In the genomic region with DNA sequence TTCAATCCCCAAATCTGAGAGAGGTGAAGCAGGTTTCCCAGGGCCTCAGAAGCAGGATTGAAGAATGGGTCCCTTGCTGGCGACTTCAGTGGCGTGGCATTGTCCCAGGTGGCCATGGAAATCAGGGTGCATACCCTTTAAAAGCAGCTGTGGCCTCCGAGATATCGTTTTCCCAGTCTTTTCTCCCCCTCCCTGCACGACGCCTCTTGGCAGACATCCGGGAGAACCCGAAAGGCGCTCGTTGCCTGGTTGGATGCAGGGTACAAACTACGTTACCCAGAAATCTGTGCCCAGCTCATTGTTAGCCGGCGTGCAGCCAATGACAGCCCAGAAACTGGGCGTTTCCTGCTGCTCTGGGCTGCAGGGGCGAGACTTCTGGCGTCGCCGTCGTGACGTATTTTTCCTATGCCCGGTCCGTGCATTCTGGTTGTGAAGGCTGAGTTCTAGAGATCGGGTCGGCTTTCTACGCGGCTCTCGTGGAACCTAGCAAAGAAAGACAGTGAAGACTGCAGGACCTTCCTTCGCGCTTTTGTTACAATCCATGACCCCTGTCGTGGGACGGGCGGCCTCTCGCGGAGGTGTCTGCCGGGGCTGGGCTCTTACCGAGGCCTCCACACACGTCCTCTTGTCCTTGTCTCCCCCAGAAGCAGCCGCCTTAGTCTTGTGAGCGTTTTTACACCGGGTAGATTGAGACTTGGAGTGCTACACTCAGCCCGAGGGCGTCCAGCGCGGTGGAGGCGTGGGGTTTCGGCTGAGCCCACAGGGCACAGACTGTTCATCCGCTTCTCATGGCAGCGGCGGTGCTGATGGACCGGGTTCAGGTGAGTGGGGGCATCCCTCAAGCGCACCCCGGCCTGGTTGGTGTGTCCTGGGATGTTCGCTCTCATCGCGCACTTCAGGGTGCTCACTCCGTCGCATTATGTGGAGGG, we compare ENCODE assay signal across 8 cellular contexts. TPM values are rescaled to one million over a fixed set of nuclear protein-coding genes. Genes with fewer than 3 reads are reported as not detected.
A peak's percentile ranks its signal among the peaks of the same experiment; 100 is the strongest.
DNase-seq lines count a peak whose midpoint lies in the region; ATAC-seq and TF ChIP-seq lines count a peak whose summit lies in the region.

A gene (plus strand): TSS at position 395 of the 929 bp plus-strand sequence. CDS start 394 bp downstream, at position 789.

- peak within 1 kb of the TSS; percentile 11 for H3K14ac ChIP-seq in neuronal stem cell (ENCODE audit: low read length)

- no peak within 1 kb of the TSS for H3K4ac ChIP-seq in neuronal stem cell (ENCODE audit: low read length)

- DNase-seq in ELF-1 (ENCODE audit: low read depth, low spot score): peak; percentile 95
- DNase-seq in GOT3 (lab: John Stamatoyannopoulos, UW): peak; percentile 67
- DNase-seq in LNCaP clone FGC (ENCODE audit: low read depth): peak; percentile 89
- DNase-seq in SHP77 (lab: John Stamatoyannopoulos, UW): peak; percentile 91 to 93
- peak; percentile 50 to 66 (median 60) for DNase-seq in activated naive CD4-positive, alpha-beta T cell (lab: John Stamatoyannopoulos, UW)
- DNase-seq in neuronal stem cell (ENCODE audit: low spot score): peak; percentile 90

- H2BK120ac ChIP-seq in neuronal stem cell (ENCODE audit: low read depth, low read length): no peak within 1 kb of the TSS

- no peak for TF ChIP-seq EP300 in gastroesophageal sphincter (IDR thresholded peaks at IDR 0.05)

- H3K4me2 ChIP-seq in neuronal stem cell (ENCODE audit: insufficient read depth, low read length, poor library complexity, severe bottlenecking): peak within 1 kb of the TSS; percentile 97

- H3K27ac ChIP-seq in gastroesophageal sphincter: peak within 1 kb of the TSS; percentile 39 to 89 (median 86)
- H3K27ac ChIP-seq in neuronal stem cell (replicated peaks; ENCODE audit: low read length): no peak within 1 kb of the TSS
- peak within 1 kb of the TSS; percentile 62 for H3K27ac ChIP-seq in subcutaneous abdominal adipose tissue (ENCODE audit: low read depth, low read length)

- TF ChIP-seq POLR2A in gastroesophageal sphincter (IDR thresholded peaks at IDR 0.05): peak in 1 of 2 donors; percentile 15

- H2BK5ac ChIP-seq in neuronal stem cell (ENCODE audit: low read length): no peak within 1 kb of the TSS

- H3K4me1 ChIP-seq in gastroesophageal sphincter (peaks cover 0 to 34% (median 9%) of the 10 kb centered on the region in 3 donors), neuronal stem cell (ENCODE audit: control insufficient read depth in 2 of 2, insufficient read depth in 1 of 2, low read depth in 1 of 2, low read length in 2 of 2) (peaks cover 0 to 5% of the 10 kb centered on the region in 2 donors), subcutaneous abdominal adipose tissue (ENCODE audit: control insufficient read depth in 5 of 5, insufficient read depth in 5 of 5, low read length in 5 of 5) (peaks cover 3 to 29% (median 27%) of the 10 kb centered on the region in 5 donors)

- TF ChIP-seq CTCF in LNCaP clone FGC (IDR thresholded peaks at IDR 0.05; ENCODE audit: control insufficient read depth, extremely low read depth, insufficient read depth): no peak
- peak in 1 of 4 experiments; percentile 7 for TF ChIP-seq CTCF in gastroesophageal sphincter (IDR thresholded peaks at IDR 0.05)

- H4K8ac ChIP-seq in neuronal stem cell (ENCODE audit: low read depth, low read length): peak within 1 kb of the TSS; percentile 19

- H3K9ac ChIP-seq in neuronal stem cell (ENCODE audit: low read depth, low read length, poor library complexity) (peak within 1 kb of the TSS; percentile 97), subcutaneous abdominal adipose tissue (ENCODE audit: low read length in 5 of 5) (peak within 1 kb of the TSS; percentile 86 to 99 (median 95))

- 0% methylated on average over 4 of the region's 57 CpGs for WGBS in gastroesophageal sphincter (ENCODE audit: low coverage in 1 of 2), 2 donors
- WGBS in neuronal stem cell (ENCODE audit: extremely low coverage in 2 of 2, insufficient read length in 2 of 2, insufficient replicate concordance in 1 of 2), 2 donors: no CpG with 5 or more reads among the region's 57 CpGs

- H3K79me1 ChIP-seq in neuronal stem cell (ENCODE audit: low read depth, low read length): peaks cover 7% of the 10 kb centered on the region

- H3K36me3 ChIP-seq in gastroesophageal sphincter (peaks cover 0 to 37% of the 10 kb centered on the region in 2 donors), neuronal stem cell (replicated peaks in 1 of 2; ENCODE audit: control insufficient read depth in 2 of 2, insufficient read depth in 2 of 2, low read length in 2 of 2) (peaks cover 15 to 38% of the 10 kb centered on the region in 2 donors), subcutaneous abdominal adipose tissue (ENCODE audit: control insufficient read depth in 5 of 5, insufficient read depth in 5 of 5, low read length in 5 of 5) (peaks cover 3 to 33% (median 27%) of the 10 kb centered on the region in 5 donors)

- no peak within 1 kb of the TSS for H2BK12ac ChIP-seq in neuronal stem cell (ENCODE audit: low read length)

- H3K9me3 ChIP-seq in gastroesophageal sphincter (peaks cover 0 to 39% (median 0%) of the 10 kb centered on the region in 3 donors), neuronal stem cell (replicated peaks in 1 of 2; ENCODE audit: control insufficient read depth in 2 of 2, insufficient read depth in 1 of 2, low read depth in 1 of 2, low read length in 2 of 2) (no peaks in the 10 kb centered on the region), subcutaneous abdominal adipose tissue (ENCODE audit: control insufficient read depth in 5 of 5, low read length in 5 of 5) (peaks cover 2 to 27% (median 19%) of the 10 kb centered on the region in 5 donors)

- ATAC-seq in gastroesophageal sphincter: peak; percentile 100

- H2AFZ ChIP-seq in neuronal stem cell (ENCODE audit: low read length): peak within 1 kb of the TSS; percentile 88

- H3K27me3 ChIP-seq in gastroesophageal sphincter (no peaks in the 10 kb centered on the region), neuronal stem cell (ENCODE audit: control insufficient read depth in 3 of 3, insufficient read depth in 3 of 3, low read depth in 1 of 3, low read length in 3 of 3) (no peaks in the 10 kb centered on the region), subcutaneous abdominal adipose tissue (ENCODE audit: control insufficient read depth in 5 of 5, insufficient read depth in 4 of 5, low read length in 5 of 5) (no peaks in the 10 kb centered on the region)

- H2AK5ac ChIP-seq in neuronal stem cell (ENCODE audit: low read depth, low read length): peak within 1 kb of the TSS; percentile 82

- H3K18ac ChIP-seq in neuronal stem cell (ENCODE audit: low read length): peak within 1 kb of the TSS; percentile 3

- peak within 1 kb of the TSS; percentile 38 for H3K23ac ChIP-seq in neuronal stem cell (ENCODE audit: low read depth, low read length, poor library complexity)

- no peak within 1 kb of the TSS for H4K91ac ChIP-seq in neuronal stem cell (ENCODE audit: low read depth, low read length, poor library complexity)

- peak within 1 kb of the TSS; percentile 99 for H3K4me3 ChIP-seq in LNCaP clone FGC (ENCODE audit: low read depth, low read length)
- H3K4me3 ChIP-seq in gastroesophageal sphincter: peak within 1 kb of the TSS; percentile 60 to 93
- H3K4me3 ChIP-seq in neuronal stem cell (ENCODE audit: low read length in 2 of 2): peak within 1 kb of the TSS; percentile 92 to 93
- H3K4me3 ChIP-seq in subcutaneous abdominal adipose tissue (ENCODE audit: low read depth in 1 of 5, low read length in 5 of 5): peak within 1 kb of the TSS; percentile 87 to 100 (median 97)

- H2BK15ac ChIP-seq in neuronal stem cell (ENCODE audit: low read length): no peak within 1 kb of the TSS

RNA-seq across cellular contexts. Expression of the gene that starts here (rescaled TPM):
- total RNA-seq in gastroesophageal sphincter: 10 to 100 TPM in 3 of 4 donors, 1 to 10 TPM in 1; 9.2 to 12.2 (median 10.9) TPM
- polyA plus RNA-seq in neuronal stem cell (2013, experiment 1 of 2): 3.4 TPM
- 3.3 TPM for polyA plus RNA-seq in neuronal stem cell (2013, experiment 2 of 2)
